In genomic region chr1:203085528-203086406, GRCh38 we compare ENCODE assay signal across 24 cellular contexts. TPM values are rescaled to one million over a fixed set of nuclear protein-coding genes. Genes with fewer than 3 reads are reported as not detected.
DNase-seq lines count a peak whose midpoint lies in the region.
"Had no signal": no experiment of that assay in that cellular context is flagged by ENCODE, and none has a peak within 500 bp of the region (broad histone marks: within the 10 kb centered on the region; RNA-seq: fewer than 3 reads in every experiment).

MYOG (minus strand) TSS chr1:203086012; CDS start chr1:203085961, 51 bp downstream.

- CTCF ChIA-PET in activated CD4-positive, alpha-beta memory T cell treated with anti-CD3 and anti-CD28 coated beads, Interleukin-2, amount 10 ng/mL, durations not matched to agents 7 days and 5 days (lab: Charles Lee) = interaction anchor here (1.3 to 2.5 kb wide), 2 partner anchors 13 to 130 kb away, joined by 3 to 12 read pairs; no protein-coding TSS in a partner anchor
- CTCF ChIA-PET in activated CD4-positive, alpha-beta memory T cell treated with anti-CD3 and anti-CD28 coated beads for 36 hours (lab: Charles Lee) = no interaction called here

- H3K4me3 Mint-ChIP-seq in activated CD4-positive, alpha-beta memory T cell treated with anti-CD3 and anti-CD28 coated beads, Interleukin-2, amount 10 ng/mL, durations not matched to agents 7 days and 5 days = no peak within 1 kb of the TSS
- H3K4me3 Mint-ChIP-seq in activated CD4-positive, alpha-beta memory T cell treated with anti-CD3 and anti-CD28 coated beads for 36 hours = no peak within 1 kb of the TSS
- H3K4me3 Mint-ChIP-seq: naive thymus-derived CD8-positive, alpha-beta T cell had no signal

- POLR2A ChIA-PET in activated CD4-positive, alpha-beta memory T cell treated with anti-CD3 and anti-CD28 coated beads, Interleukin-2, amount 10 ng/mL, durations not matched to agents 7 days and 5 days (lab: Charles Lee) = no interaction called here
- POLR2A ChIA-PET in activated CD4-positive, alpha-beta memory T cell treated with anti-CD3 and anti-CD28 coated beads for 36 hours (lab: Charles Lee) = no interaction called here

- peaks cover 12% of the 10 kb centered on the region for H3K27me3 Mint-ChIP-seq in activated CD4-positive, alpha-beta memory T cell treated with anti-CD3 and anti-CD28 coated beads, Interleukin-2, amount 10 ng/mL, durations not matched to agents 7 days and 5 days
- H3K27me3 Mint-ChIP-seq in activated CD4-positive, alpha-beta memory T cell treated with anti-CD3 and anti-CD28 coated beads for 36 hours = peaks cover 16% of the 10 kb centered on the region

- no peaks in the 10 kb centered on the region for H3K4me1 Mint-ChIP-seq in activated CD4-positive, alpha-beta memory T cell treated with anti-CD3 and anti-CD28 coated beads, Interleukin-2, amount 10 ng/mL, durations not matched to agents 7 days and 5 days
- no peaks in the 10 kb centered on the region for H3K4me1 Mint-ChIP-seq in activated CD4-positive, alpha-beta memory T cell treated with anti-CD3 and anti-CD28 coated beads for 36 hours (ENCODE audit: low read depth)
- H3K4me1 Mint-ChIP-seq: naive thymus-derived CD8-positive, alpha-beta T cell had no signal

- peak within 1 kb of the TSS; percentile 47 for H3K4me3 ChIP-seq in skeletal muscle cell (ENCODE audit: low read depth, low read length)
- H3K4me3 ChIP-seq: BLaER1 treated with 17β-estradiol and CSF1 and Interleukin-3, amounts not matched to agents 10 nM and 100 nM had no signal

- H3K36me3 Mint-ChIP-seq in activated CD4-positive, alpha-beta memory T cell treated with anti-CD3 and anti-CD28 coated beads, Interleukin-2, amount 10 ng/mL, durations not matched to agents 7 days and 5 days (ENCODE audit: low read depth) = no peaks in the 10 kb centered on the region
- no peaks in the 10 kb centered on the region for H3K36me3 Mint-ChIP-seq in activated CD4-positive, alpha-beta memory T cell treated with anti-CD3 and anti-CD28 coated beads for 36 hours
- H3K36me3 Mint-ChIP-seq: naive thymus-derived CD8-positive, alpha-beta T cell had no signal

- intact Hi-C loops in activated CD4-positive, alpha-beta memory T cell treated with anti-CD3 and anti-CD28 coated beads for 36 hours (cut with micrococcal nuclease) = no loop called here

- no peak within 1 kb of the TSS for H3K27ac Mint-ChIP-seq in activated CD4-positive, alpha-beta memory T cell treated with anti-CD3 and anti-CD28 coated beads, Interleukin-2, amount 10 ng/mL, durations not matched to agents 7 days and 5 days
- H3K27ac Mint-ChIP-seq in activated CD4-positive, alpha-beta memory T cell treated with anti-CD3 and anti-CD28 coated beads for 36 hours = no peak within 1 kb of the TSS
- H3K27ac Mint-ChIP-seq: naive thymus-derived CD8-positive, alpha-beta T cell had no signal

- DNase-seq in activated CD4-positive, alpha-beta memory T cell treated with anti-CD3 and anti-CD28 coated beads, Interleukin-2, amount 10 ng/mL, durations not matched to agents 7 days and 5 days = peak; percentile 7
- no peak for DNase-seq in activated CD4-positive, alpha-beta memory T cell treated with anti-CD3 and anti-CD28 coated beads for 36 hours
- peak; percentile 33 for DNase-seq in NCI-H69 (lab: John Stamatoyannopoulos, UW)
- DNase-seq in islet precursor cell = peak; percentile 48
- DNase-seq in skeletal muscle cell (ENCODE audit: low read depth) = peak; percentile 42
- DNase-seq in NCI-H345 (lab: John Stamatoyannopoulos, UW) = no peak
- no peak for DNase-seq in stimulated activated CD8-positive, alpha-beta memory T cell treated with anti-CD3 and anti-CD28 coated beads, Interleukin-4, amount 100 ng/mL, for 48 hours
- no peak for DNase-seq in SHP77 treated with DMSO at 0.1 percent for 48 hours (lab: John Stamatoyannopoulos, UW)
- DNase-seq: activated CD4-positive, CD25-positive, alpha-beta regulatory T cell treated with anti-CD3 and anti-CD28 coated beads, Interleukin-2, amount 50 U/mL, for 72 hours; activated naive CD4-positive, alpha-beta T cell treated with anti-CD3 and anti-CD28 coated beads, Interleukin-2, amount 50 U/mL, for 16 hours; cortex of kidney; erythroblast; naive thymus-derived CD8-positive, alpha-beta T cell; NCI-H1417 treated with DMSO at 0.1 percent for 48 hours; NCI-H510A; OCI-M1; right cardiac atrium; stimulated activated CD4-positive, alpha-beta T cell treated with anti-CD3 and anti-CD28 coated beads, Interleukin-1b, Interleukin-23, amount 100 ng/mL, for 48 hours; T-helper 9 cell had no signal

- H3K9me3 Mint-ChIP-seq in activated CD4-positive, alpha-beta memory T cell treated with anti-CD3 and anti-CD28 coated beads, Interleukin-2, amount 10 ng/mL, durations not matched to agents 7 days and 5 days = no peaks in the 10 kb centered on the region
- H3K9me3 Mint-ChIP-seq in activated CD4-positive, alpha-beta memory T cell treated with anti-CD3 and anti-CD28 coated beads for 36 hours = no peaks in the 10 kb centered on the region
- H3K9me3 Mint-ChIP-seq: naive thymus-derived CD8-positive, alpha-beta T cell had no signal

RNA-seq across cellular contexts. Expression of gene MYOG, which starts in this region (rescaled TPM):
- total RNA-seq in activated CD4-positive, alpha-beta memory T cell treated with anti-CD3 and anti-CD28 coated beads, Interleukin-2, amount 10 ng/mL, durations not matched to agents 7 days and 5 days = not detected
- total RNA-seq in activated CD4-positive, alpha-beta memory T cell treated with anti-CD3 and anti-CD28 coated beads for 36 hours = not detected
- total RNA-seq: glomerular endothelial cell; HT1080; lung microvascular endothelial cell; naive thymus-derived CD8-positive, alpha-beta T cell; right cardiac atrium; SK-MEL-5 had no signal

Comparison
In these comparisons a context has a peak if more than half of its experiments do, and no peak if none do; other contexts are left out.
1. Peak in DNase-seq in activated CD4-positive, alpha-beta memory T cell treated with anti-CD3 and anti-CD28 coated beads, Interleukin-2, amount 10 ng/mL, durations not matched to agents 7 days and 5 days; RNA of the gene not detected or under 1 TPM.
2. DNase-seq: peak in NCI-H69 (single experiment), islet precursor cell (single experiment) and skeletal muscle cell (single experiment); none in activated CD4-positive, alpha-beta memory T cell treated with anti-CD3 and anti-CD28 coated beads for 36 hours (single experiment), NCI-H345 (single experiment), stimulated activated CD8-positive, alpha-beta memory T cell treated with anti-CD3 and anti-CD28 coated beads, Interleukin-4, amount 100 ng/mL, for 48 hours (single experiment) and SHP77 treated with DMSO at 0.1 percent for 48 hours (single experiment).